ENCODE assay signal across 10 cellular contexts in the genomic region with DNA sequence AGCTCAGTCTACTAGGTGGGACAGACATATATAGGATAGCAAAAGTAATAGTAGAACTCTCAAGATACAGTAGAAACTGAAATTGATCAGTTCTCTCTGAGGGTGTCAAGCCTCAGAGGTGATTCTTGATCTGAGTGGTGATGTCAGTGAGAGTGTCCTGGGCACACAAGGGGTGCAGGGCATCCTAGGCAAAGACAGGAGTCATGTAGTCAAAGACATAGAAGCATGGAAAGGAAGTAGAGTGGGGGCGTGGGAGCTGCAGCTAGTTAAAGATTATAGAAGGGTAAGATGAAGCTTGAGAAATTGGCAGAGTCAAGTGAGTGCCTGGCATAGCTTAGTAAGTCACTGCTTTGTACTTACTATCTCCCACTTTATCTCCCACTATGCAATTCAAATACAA. TPM values are rescaled to one million over a fixed set of nuclear protein-coding genes. Genes with fewer than 3 reads are reported as not detected.
DNase-seq lines count a peak whose midpoint lies in the region; ATAC-seq, FAIRE-seq and TF ChIP-seq lines count a peak whose summit lies in the region.
"Had no signal": no experiment of that assay in that cellular context is flagged by ENCODE, and none has a peak within 500 bp of the region (broad histone marks: within the 10 kb centered on the region; RNA-seq: fewer than 3 reads in every experiment).

No MANE protein-coding gene starts in this region.

- CTCF ChIA-PET in CD8-positive, alpha-beta memory T cell (lab: Charles Lee) = interaction anchor here (0.9 kb wide), 2 partner anchors 11 to 16 kb away, joined by 3 read pairs; no protein-coding TSS in a partner anchor

- H3K27me3 ChIP-seq in CD8-positive, alpha-beta memory T cell (ENCODE audit: insufficient read depth, low read length, poor library complexity, severe bottlenecking) = no peaks in the 10 kb centered on the region

- H3K36me3 ChIP-seq in CD8-positive, alpha-beta memory T cell (ENCODE audit: insufficient read depth, low read length) = no peaks in the 10 kb centered on the region

- no peak for FAIRE-seq in urothelium cell line (lab: Jason Lieb, UNC)
- FAIRE-seq: colon had no signal

- no peak overlapping the region for H3K27ac ChIP-seq in CD8-positive, alpha-beta memory T cell (ENCODE audit: low read depth, low read length)

- no peak overlapping the region for H3K4me3 ChIP-seq in CD8-positive, alpha-beta memory T cell (ENCODE audit: low read length)

- no peaks in the 10 kb centered on the region for H3K27me3 Mint-ChIP-seq in CD8-positive, alpha-beta memory T cell
- H3K27me3 Mint-ChIP-seq in glutamatergic neuron (ENCODE audit: unreplicated experiment) = no peaks in the 10 kb centered on the region
- H3K27me3 Mint-ChIP-seq: IgD-negative memory B cell had no signal

- POLR2A ChIA-PET in CD8-positive, alpha-beta memory T cell (lab: Charles Lee) = interaction anchor here (0.6 kb wide), 1 partner anchor 21 kb away, joined by 6 read pairs; no protein-coding TSS in a partner anchor

- no peak for DNase-seq in CD8-positive, alpha-beta memory T cell
- DNase-seq in amniotic epithelial cell (ENCODE audit: low read depth) = peak; percentile 67
- DNase-seq in urothelium cell line (ENCODE audit: low spot score) = no peak
- no peak for DNase-seq in glutamatergic neuron
- no peak for DNase-seq in AG08395 (ENCODE audit: low spot score)
- no peak for DNase-seq in A172 (ENCODE audit: low spot score)

- no peaks in the 10 kb centered on the region for H3K36me3 Mint-ChIP-seq in CD8-positive, alpha-beta memory T cell
- H3K36me3 Mint-ChIP-seq in glutamatergic neuron (ENCODE audit: unreplicated experiment) = no peaks in the 10 kb centered on the region
- H3K36me3 Mint-ChIP-seq: IgD-negative memory B cell had no signal

- H3K4me3 Mint-ChIP-seq in CD8-positive, alpha-beta memory T cell = peak overlapping the region in 1 of 7 donors; percentile 52
- H3K4me3 Mint-ChIP-seq in glutamatergic neuron (ENCODE audit: unreplicated experiment) = no peak overlapping the region
- H3K4me3 Mint-ChIP-seq: IgD-negative memory B cell had no signal

- H3K9me3 ChIP-seq in CD8-positive, alpha-beta memory T cell (ENCODE audit: low read length) = no peaks in the 10 kb centered on the region

- H3K4me1 ChIP-seq in CD8-positive, alpha-beta memory T cell (ENCODE audit: insufficient read depth, low read length) = no peaks in the 10 kb centered on the region

- H3K9me3 Mint-ChIP-seq in CD8-positive, alpha-beta memory T cell = no peaks in the 10 kb centered on the region
- H3K9me3 Mint-ChIP-seq in glutamatergic neuron (ENCODE audit: unreplicated experiment) = no peaks in the 10 kb centered on the region
- H3K9me3 Mint-ChIP-seq: IgD-negative memory B cell had no signal

- H3K4me1 Mint-ChIP-seq in CD8-positive, alpha-beta memory T cell = peaks cover 21 to 36% (median 27%) of the 10 kb centered on the region in 3 donors
- no peaks in the 10 kb centered on the region for H3K4me1 Mint-ChIP-seq in glutamatergic neuron (ENCODE audit: low read depth, unreplicated experiment)
- H3K4me1 Mint-ChIP-seq: IgD-negative memory B cell had no signal

- peak; percentile 98 for ATAC-seq in GM19395 (IDR thresholded peaks at IDR 0.05; ENCODE audit: unreplicated experiment)
- ATAC-seq in HG03066 (IDR thresholded peaks at IDR 0.05; ENCODE audit: low read depth, unreplicated experiment) = peak; percentile 98

- peak overlapping the region in 6 of 8 donors; percentile 31 to 98 (median 62) for H3K27ac Mint-ChIP-seq in CD8-positive, alpha-beta memory T cell
- H3K27ac Mint-ChIP-seq in glutamatergic neuron (ENCODE audit: unreplicated experiment) = no peak overlapping the region
- H3K27ac Mint-ChIP-seq: IgD-negative memory B cell had no signal

- TF ChIP-seq CTCF in glutamatergic neuron (IDR thresholded peaks at IDR 0.05; ENCODE audit: partially characterized antibody, unreplicated experiment) = no peak

RNA-seq across cellular contexts. Expression of gene CDC7, which starts 22.8 kb away (rescaled TPM):
- 10 to 100 TPM; 24.5 to 28.3 TPM for total RNA-seq in CD8-positive, alpha-beta memory T cell
- polyA plus RNA-seq in CD8-positive, alpha-beta memory T cell = 3.3 TPM
- total RNA-seq in glutamatergic neuron (ENCODE audit: unreplicated experiment) = 9.9 TPM
- total RNA-seq in A172 (2014; rRNA removed; shearing (Covaris generic)) = 9.2 and 11.0 TPM in 2 replicates
